In the genomic region with DNA sequence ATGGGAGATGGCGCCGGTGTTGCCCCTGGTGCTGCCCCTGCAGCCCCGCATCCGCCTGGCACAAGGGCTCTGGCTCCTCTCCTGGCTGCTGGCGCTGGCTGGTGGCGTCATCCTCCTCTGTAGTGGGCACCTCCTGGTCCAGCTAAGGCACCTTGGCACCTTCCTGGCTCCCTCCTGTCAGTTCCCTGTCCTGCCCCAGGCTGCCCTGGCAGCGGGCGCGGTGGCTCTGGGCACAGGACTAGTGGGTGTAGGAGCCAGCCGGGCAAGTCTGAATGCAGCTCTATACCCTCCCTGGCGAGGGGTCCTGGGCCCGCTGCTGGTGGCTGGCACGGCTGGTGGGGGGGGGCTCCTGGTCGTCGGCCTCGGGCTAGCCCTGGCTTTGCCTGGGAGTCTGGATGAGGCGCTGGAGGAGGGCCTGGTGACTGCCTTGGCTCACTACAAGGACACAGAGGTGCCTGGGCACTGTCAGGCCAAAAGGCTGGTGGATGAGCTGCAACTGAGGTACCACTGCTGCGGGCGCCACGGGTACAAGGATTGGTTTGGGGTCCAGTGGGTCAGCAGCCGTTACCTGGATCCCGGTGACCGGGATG, we compare ENCODE assay signal across 8 cellular contexts. TPM values are rescaled to one million over a fixed set of nuclear protein-coding genes. Genes with fewer than 3 reads are reported as not detected.
DNase-seq lines count a peak whose midpoint lies in the region; ATAC-seq and FAIRE-seq lines count a peak whose summit lies in the region.

No MANE protein-coding gene starts in this region.

- H3K9ac ChIP-seq in iPS-15b (ENCODE audit: low read depth, low read length), result no peak overlapping the region

- peak overlapping the region; percentile 35 for H3K4me3 ChIP-seq in iPS-15b (ENCODE audit: low read depth, low read length)

- H3K9me3 Mint-ChIP-seq in activated CD8-positive, alpha-beta T cell treated with anti-CD3 and anti-CD28 coated beads, Interleukin-2, amount 10 ng/mL, durations not matched to agents 7 days and 5 days (ENCODE audit: insufficient read depth), result no peaks in the 10 kb centered on the region
- H3K9me3 Mint-ChIP-seq in stimulated activated effector memory CD8-positive, alpha-beta T cell treated with anti-CD3 and anti-CD28 coated beads, Interleukin-12 subunit alpha, Interleukin-12 subunit beta, amount 100 ng/mL, for 72 hours, result no peaks in the 10 kb centered on the region

- ATAC-seq in HG03196 (IDR thresholded peaks at IDR 0.05; ENCODE audit: unreplicated experiment), result peak; percentile 0
- ATAC-seq in activated CD8-positive, alpha-beta T cell treated with anti-CD3 and anti-CD28 coated beads, Interleukin-2, amount 10 ng/mL, durations not matched to agents 7 days and 5 days, result no peak
- ATAC-seq in stimulated activated effector memory CD8-positive, alpha-beta T cell treated with anti-CD3 and anti-CD28 coated beads, Interleukin-12 subunit alpha, Interleukin-12 subunit beta, amount 100 ng/mL, for 72 hours, result no peak

- peaks cover 50% of the 10 kb centered on the region for H3K4me1 Mint-ChIP-seq in activated CD8-positive, alpha-beta T cell treated with anti-CD3 and anti-CD28 coated beads, Interleukin-2, amount 10 ng/mL, durations not matched to agents 7 days and 5 days (ENCODE audit: low read depth)
- H3K4me1 Mint-ChIP-seq in stimulated activated effector memory CD8-positive, alpha-beta T cell treated with anti-CD3 and anti-CD28 coated beads, Interleukin-12 subunit alpha, Interleukin-12 subunit beta, amount 100 ng/mL, for 72 hours, result peaks cover 54% of the 10 kb centered on the region

- H3K9me3 ChIP-seq in iPS-15b (ENCODE audit: control insufficient read depth, insufficient read depth, low read length), result no peaks in the 10 kb centered on the region

- H3K4me1 ChIP-seq in iPS-15b (ENCODE audit: control insufficient read depth, insufficient read depth, low read length), result no peaks in the 10 kb centered on the region

- CTCF ChIA-PET in activated CD8-positive, alpha-beta T cell treated with anti-CD3 and anti-CD28 coated beads, Interleukin-2, amount 10 ng/mL, durations not matched to agents 7 days and 5 days (lab: Charles Lee), result interaction anchor here (1.0 to 4.4 kb wide), 4 partner anchors 12 to 67 kb away, joined by 3 to 24 read pairs (median 6); partner anchors contain the start of genes C11orf98, CSKMT, MTA2 and TUT1

- peaks cover 11% of the 10 kb centered on the region for H3K27me3 ChIP-seq in iPS-15b (ENCODE audit: control insufficient read depth, insufficient read depth, low read length)

- H3K27me3 Mint-ChIP-seq in activated CD8-positive, alpha-beta T cell treated with anti-CD3 and anti-CD28 coated beads, Interleukin-2, amount 10 ng/mL, durations not matched to agents 7 days and 5 days (ENCODE audit: low read depth), result no peaks in the 10 kb centered on the region

- POLR2A ChIA-PET in activated CD8-positive, alpha-beta T cell treated with anti-CD3 and anti-CD28 coated beads, Interleukin-2, amount 10 ng/mL, durations not matched to agents 7 days and 5 days (lab: Charles Lee), result interaction anchor here (0.7 to 3.8 kb wide), 5 partner anchors 9 to 228 kb away, joined by 3 to 29 read pairs (median 5); partner anchors contain the start of genes B3GAT3, LBHD1, UQCC3 and ZBTB3

- H3K36me3 Mint-ChIP-seq in activated CD8-positive, alpha-beta T cell treated with anti-CD3 and anti-CD28 coated beads, Interleukin-2, amount 10 ng/mL, durations not matched to agents 7 days and 5 days (ENCODE audit: low read depth), result peaks cover 33% of the 10 kb centered on the region
- peaks cover 77% of the 10 kb centered on the region for H3K36me3 Mint-ChIP-seq in stimulated activated effector memory CD8-positive, alpha-beta T cell treated with anti-CD3 and anti-CD28 coated beads, Interleukin-12 subunit alpha, Interleukin-12 subunit beta, amount 100 ng/mL, for 72 hours

- H3K36me3 ChIP-seq in iPS-15b (ENCODE audit: control insufficient read depth, insufficient read depth, low read length), result no peaks in the 10 kb centered on the region

- no peak for DNase-seq in activated CD8-positive, alpha-beta T cell treated with anti-CD3 and anti-CD28 coated beads, Interleukin-2, amount 10 ng/mL, durations not matched to agents 7 days and 5 days
- DNase-seq in stimulated activated effector memory CD8-positive, alpha-beta T cell treated with anti-CD3 and anti-CD28 coated beads, Interleukin-12 subunit alpha, Interleukin-12 subunit beta, amount 100 ng/mL, for 72 hours (ENCODE audit: low spot score in 2 of 2), result no peak
- DNase-seq in NCI-H2171 (lab: John Stamatoyannopoulos, UW) (no peak), NCI-H446 treated with DMSO at 0.1 percent for 48 hours (lab: John Stamatoyannopoulos, UW) (no peak), LoVo (ENCODE audit: low spot score) (no peak), urothelium cell line (ENCODE audit: low spot score) (no peak)

- H3K27ac Mint-ChIP-seq in activated CD8-positive, alpha-beta T cell treated with anti-CD3 and anti-CD28 coated beads, Interleukin-2, amount 10 ng/mL, durations not matched to agents 7 days and 5 days, result peak overlapping the region; percentile 81
- peak overlapping the region; percentile 86 for H3K27ac Mint-ChIP-seq in stimulated activated effector memory CD8-positive, alpha-beta T cell treated with anti-CD3 and anti-CD28 coated beads, Interleukin-12 subunit alpha, Interleukin-12 subunit beta, amount 100 ng/mL, for 72 hours

- FAIRE-seq in urothelium cell line (lab: Jason Lieb, UNC), result no peak

- peak overlapping the region; percentile 51 for H3K4me3 Mint-ChIP-seq in activated CD8-positive, alpha-beta T cell treated with anti-CD3 and anti-CD28 coated beads, Interleukin-2, amount 10 ng/mL, durations not matched to agents 7 days and 5 days
- H3K4me3 Mint-ChIP-seq in stimulated activated effector memory CD8-positive, alpha-beta T cell treated with anti-CD3 and anti-CD28 coated beads, Interleukin-12 subunit alpha, Interleukin-12 subunit beta, amount 100 ng/mL, for 72 hours, result peak overlapping the region; percentile 52

RNA-seq across cellular contexts. Expression of gene ROM1, which starts 0.3 kb away (rescaled TPM):
- 1 to 10 TPM; 1.3 to 2.0 TPM for total RNA-seq in activated CD8-positive, alpha-beta T cell treated with anti-CD3 and anti-CD28 coated beads, Interleukin-2, amount 10 ng/mL, durations not matched to agents 7 days and 5 days

RNA-seq across cellular contexts. Expression of gene EML3, which starts 0.8 kb away (rescaled TPM):
- total RNA-seq in activated CD8-positive, alpha-beta T cell treated with anti-CD3 and anti-CD28 coated beads, Interleukin-2, amount 10 ng/mL, durations not matched to agents 7 days and 5 days, result 100 to 1,000 TPM; 120 to 144 TPM

RNA-seq across cellular contexts. Expression of gene B3GAT3, which starts 8.4 kb away (rescaled TPM):
- 10 to 100 TPM; 63.0 to 64.8 TPM for total RNA-seq in activated CD8-positive, alpha-beta T cell treated with anti-CD3 and anti-CD28 coated beads, Interleukin-2, amount 10 ng/mL, durations not matched to agents 7 days and 5 days

RNA-seq across cellular contexts. Expression of gene MTA2, which starts 11.7 kb away (rescaled TPM):
- total RNA-seq in activated CD8-positive, alpha-beta T cell treated with anti-CD3 and anti-CD28 coated beads, Interleukin-2, amount 10 ng/mL, durations not matched to agents 7 days and 5 days, result 100 to 1,000 TPM; 249 to 273 TPM

RNA-seq across cellular contexts. Expression of gene TUT1, which starts 22.0 kb away (rescaled TPM):
- 10 to 100 TPM; 22.2 to 25.0 TPM for total RNA-seq in activated CD8-positive, alpha-beta T cell treated with anti-CD3 and anti-CD28 coated beads, Interleukin-2, amount 10 ng/mL, durations not matched to agents 7 days and 5 days
